8 cellular contexts compared by ENCODE assay signal in the genomic region with DNA sequence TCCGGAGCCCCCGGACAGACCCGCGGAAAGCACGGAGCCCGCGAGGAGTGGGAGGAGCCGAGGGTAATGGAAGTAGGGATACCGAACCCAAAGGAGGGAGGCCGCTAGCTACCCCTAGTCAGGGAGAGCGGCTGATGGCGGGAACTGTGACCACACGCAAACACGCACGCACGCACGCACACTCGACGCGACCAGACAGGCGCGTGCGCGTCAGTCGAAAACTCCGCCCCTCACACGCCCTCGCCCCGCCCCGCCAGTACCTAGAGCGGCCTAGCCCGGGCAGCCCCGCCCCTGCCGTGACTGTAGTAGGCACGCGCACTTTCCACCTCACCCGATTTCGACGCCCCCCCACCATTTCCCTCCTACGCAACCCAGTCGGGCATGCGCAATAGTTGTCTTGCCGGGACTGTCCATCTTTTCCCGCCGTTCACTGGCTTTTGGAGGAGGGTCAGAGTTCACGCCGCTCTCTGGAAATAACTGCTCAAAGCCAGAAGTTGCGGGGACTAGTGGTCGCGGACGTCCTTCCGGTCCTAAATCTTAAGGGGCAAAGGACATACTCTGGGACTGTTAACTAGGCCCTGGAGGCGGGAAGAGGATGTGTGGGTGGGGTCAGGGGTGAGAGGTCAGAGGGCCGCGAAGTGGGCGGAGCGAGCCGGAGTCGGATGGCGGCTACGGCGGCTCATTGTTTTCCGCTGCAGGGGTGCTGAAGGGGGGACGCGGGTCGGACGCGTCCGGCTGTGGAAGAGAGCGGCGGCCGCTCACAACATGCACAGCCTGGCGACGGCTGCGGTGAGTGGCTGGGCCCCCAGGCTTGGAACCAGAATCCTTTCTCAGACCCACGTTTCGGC. TPM values are rescaled to one million over a fixed set of nuclear protein-coding genes. Genes with fewer than 3 reads are reported as not detected.
DNase-seq lines count a peak whose midpoint lies in the region; ATAC-seq, FAIRE-seq and TF ChIP-seq lines count a peak whose summit lies in the region.

Gene CNOT9 (plus strand): TSS at position 650 of the 848 bp plus-strand sequence. CDS start 116 bp downstream, at position 766.
A gene with protein sequence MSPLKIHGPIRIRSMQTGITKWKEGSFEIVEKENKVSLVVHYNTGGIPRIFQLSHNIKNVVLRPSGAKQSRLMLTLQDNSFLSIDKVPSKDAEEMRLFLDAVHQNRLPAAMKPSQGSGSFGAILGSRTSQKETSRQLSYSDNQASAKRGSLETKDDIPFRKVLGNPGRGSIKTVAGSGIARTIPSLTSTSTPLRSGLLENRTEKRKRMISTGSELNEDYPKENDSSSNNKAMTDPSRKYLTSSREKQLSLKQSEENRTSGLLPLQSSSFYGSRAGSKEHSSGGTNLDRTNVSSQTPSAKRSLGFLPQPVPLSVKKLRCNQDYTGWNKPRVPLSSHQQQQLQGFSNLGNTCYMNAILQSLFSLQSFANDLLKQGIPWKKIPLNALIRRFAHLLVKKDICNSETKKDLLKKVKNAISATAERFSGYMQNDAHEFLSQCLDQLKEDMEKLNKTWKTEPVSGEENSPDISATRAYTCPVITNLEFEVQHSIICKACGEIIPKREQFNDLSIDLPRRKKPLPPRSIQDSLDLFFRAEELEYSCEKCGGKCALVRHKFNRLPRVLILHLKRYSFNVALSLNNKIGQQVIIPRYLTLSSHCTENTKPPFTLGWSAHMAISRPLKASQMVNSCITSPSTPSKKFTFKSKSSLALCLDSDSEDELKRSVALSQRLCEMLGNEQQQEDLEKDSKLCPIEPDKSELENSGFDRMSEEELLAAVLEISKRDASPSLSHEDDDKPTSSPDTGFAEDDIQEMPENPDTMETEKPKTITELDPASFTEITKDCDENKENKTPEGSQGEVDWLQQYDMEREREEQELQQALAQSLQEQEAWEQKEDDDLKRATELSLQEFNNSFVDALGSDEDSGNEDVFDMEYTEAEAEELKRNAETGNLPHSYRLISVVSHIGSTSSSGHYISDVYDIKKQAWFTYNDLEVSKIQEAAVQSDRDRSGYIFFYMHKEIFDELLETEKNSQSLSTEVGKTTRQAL (minus strand): TSS at position 162 of the 848 bp plus-strand sequence. CDS start 9,698 bp downstream, outside the sequence.

- TF ChIP-seq CTCF in adrenal gland (IDR thresholded peaks at IDR 0.05): peak in 3 of 6 experiments; percentile 14 to 31 (median 14)
- TF ChIP-seq CTCF in heart left ventricle (IDR thresholded peaks at IDR 0.05): peak in 1 of 12 donors; percentile 6
- peak in 4 of 6 experiments; percentile 16 to 42 (median 30) for TF ChIP-seq CTCF in upper lobe of left lung (IDR thresholded peaks at IDR 0.05)

- H3K27me3 ChIP-seq in adrenal gland: no peaks in the 10 kb centered on the region
- H3K27me3 ChIP-seq in heart left ventricle: no peaks in the 10 kb centered on the region
- H3K27me3 ChIP-seq in upper lobe of left lung: no peaks in the 10 kb centered on the region

- H3K4me3 ChIP-seq in adrenal gland (peak within 1 kb of the TSS; percentile 28 to 95 (median 86)), heart left ventricle (peak within 1 kb of the TSS; percentile 60 to 90 (median 80)), upper lobe of left lung (peak within 1 kb of the TSS; percentile 67 to 93 (median 80))

- TF ChIP-seq EP300 in upper lobe of left lung (IDR thresholded peaks at IDR 0.05): peak in 2 of 4 donors; percentile 30 to 41

- DNase-seq in GM12892 (ENCODE audit: insufficient read length) (peak; percentile 81), NCI-H146 (lab: John Stamatoyannopoulos, UW) (peak; percentile 96), T-helper 1 cell (peak; percentile 99 to 100 (median 100)), adrenal gland (peak; percentile 99 to 100 (median 100)), heart left ventricle (peak; percentile 99 to 100 (median 100)), posterior cingulate gyrus (peak; percentile 99 to 100 (median 99)), upper lobe of left lung (peak; percentile 100)

- intact Hi-C loops in adrenal gland (cut with DNase I): no loop called here
- intact Hi-C loops in heart left ventricle (cut with DNase I): loop anchor here in 8 of 10 donors (1.0 to 10.0 kb wide), 9 partner anchors 79 to 281 kb away; partner anchors contain the start of genes BCS1L (in 3 of the 8) and ZNF142 (in 3 of the 8)
- intact Hi-C loops in posterior cingulate gyrus (cut with DNase I): loop anchor here (5.0 kb wide), 1 partner anchor 296 kb away; the partner anchor contains the start of genes AAMP and PNKD

- TF ChIP-seq POLR2A in GM12892 (IDR thresholded peaks at IDR 0.05; ENCODE audit: low read depth, low read length) (peak; percentile 92), adrenal gland (IDR thresholded peaks at IDR 0.05) (peak; percentile 85 to 91), heart left ventricle (IDR thresholded peaks at IDR 0.05) (peak in 1 of 2 donors; percentile 60), upper lobe of left lung (IDR thresholded peaks at IDR 0.05) (peak in 3 of 4 donors; percentile 63 to 68 (median 68))

- H3K4me1 ChIP-seq in adrenal gland (replicated peaks in 1 of 2) (peaks cover 21 to 41% of the 10 kb centered on the region in 2 donors), heart left ventricle (peaks cover 8 to 53% (median 31%) of the 10 kb centered on the region in 12 donors), upper lobe of left lung (peaks cover 31 to 41% (median 32%) of the 10 kb centered on the region in 4 donors)

- ATAC-seq in HG02852 (IDR thresholded peaks at IDR 0.05; ENCODE audit: unreplicated experiment) (peak; percentile 77), heart left ventricle (peak; percentile 96 to 99 (median 98)), upper lobe of left lung (ENCODE audit: low FRiP score in 2 of 2) (peak; percentile 99 to 100)

- H3K27ac ChIP-seq in adrenal gland (peak within 1 kb of the TSS; percentile 96 to 99 (median 97)), heart left ventricle (peak within 1 kb of the TSS; percentile 83 to 99 (median 94)), upper lobe of left lung (peak within 1 kb of the TSS; percentile 94 to 97 (median 95))

- peak; percentile 99 for FAIRE-seq in GM12892 (lab: Jason Lieb, UNC)

- WGBS in adrenal gland, 4 donors: 0 to 1% (median 1%) methylated on average over 23 to 77 of the region's 77 CpGs
- WGBS in heart left ventricle, 4 donors: 0 to 1% (median 0%) methylated on average over 36 to 77 of the region's 77 CpGs
- WGBS in upper lobe of left lung, 2 donors: 0 to 1% methylated on average over 52 to 75 of the region's 77 CpGs

- H3K9me3 ChIP-seq in adrenal gland (replicated peaks in 1 of 3) (no peaks in the 10 kb centered on the region), heart left ventricle (no peaks in the 10 kb centered on the region), upper lobe of left lung (no peaks in the 10 kb centered on the region)

- H3K36me3 ChIP-seq in adrenal gland (replicated peaks in 1 of 2) (no peaks in the 10 kb centered on the region), heart left ventricle (peaks cover 0 to 34% (median 21%) of the 10 kb centered on the region in 9 donors), upper lobe of left lung (peaks cover 0 to 15% (median 8%) of the 10 kb centered on the region in 4 donors)

RNA-seq across cellular contexts. Expression of gene CNOT9, which starts in this region (rescaled TPM):
- 63.6 TPM for polyA plus RNA-seq in GM12892 (2012; ENCODE audit: missing spikeins)
- total RNA-seq in adrenal gland (10 to 100 TPM; 28.6 to 51.3 (median 38.5) TPM), heart left ventricle (10 to 100 TPM; 19.4 to 34.8 (median 23.1) TPM), upper lobe of left lung (10 to 100 TPM; 24.2 to 51.3 (median 35.9) TPM)
- polyA plus RNA-seq in adrenal gland (10 to 100 TPM; 20.4 to 47.7 (median 22.8) TPM), heart left ventricle (10 to 100 TPM; 12.2 to 23.3 TPM)

RNA-seq across cellular contexts. Expression of the second gene that starts in this region (rescaled TPM):
- polyA plus RNA-seq in GM12892 (2012; ENCODE audit: missing spikeins): 11.1 TPM
- 10 to 100 TPM in 6 of 8 donors, 1 to 10 TPM in 2; 4.8 to 30.7 (median 13.8) TPM for total RNA-seq in adrenal gland
- 1 to 10 TPM; 2.5 to 8.3 (median 3.3) TPM for polyA plus RNA-seq in adrenal gland
- 10 to 100 TPM in 1 of 9 donors, 1 to 10 TPM in 8; 5.2 to 10.3 (median 7.8) TPM for total RNA-seq in heart left ventricle
- 1 to 10 TPM; 1.8 to 4.1 TPM for polyA plus RNA-seq in heart left ventricle
- total RNA-seq in upper lobe of left lung: 10 to 100 TPM in 4 of 6 donors, 1 to 10 TPM in 2; 9.0 to 31.4 (median 13.1) TPM

Comparison
In these comparisons a context has a peak if more than half of its experiments do, and no peak if none do; other contexts are left out.
1. Peak in every context shown above with its lines: DNase-seq, ATAC-seq, H3K4me3 ChIP-seq and H3K27ac ChIP-seq.
2. intact Hi-C loops: an anchor here in heart left ventricle (1.0 to 10.0 kb wide) and posterior cingulate gyrus (5.0 kb wide); none called in adrenal gland.